In genomic region chr5:141189131-141189530, GRCh38 we compare ENCODE assay signal across 3 cellular contexts. TPM values are rescaled to one million over a fixed set of nuclear protein-coding genes. Genes with fewer than 3 reads are reported as not detected.
"Had no signal": no experiment of that assay in that cellular context is flagged by ENCODE, and none has a peak within 500 bp of the region (broad histone marks: within the 10 kb centered on the region; RNA-seq: fewer than 3 reads in every experiment).

No MANE protein-coding gene starts in this region.

RNA-seq across cellular contexts. Expression of gene PCDHB10, which starts 3.0 kb away (rescaled TPM):
- total RNA-seq: mononuclear cell had no signal

RNA-seq across cellular contexts. Expression of gene PCDHB16, which starts 6.9 kb away (rescaled TPM):
- total RNA-seq: mononuclear cell had no signal

RNA-seq across cellular contexts. Expression of gene PCDHB11, which starts 10.3 kb away (rescaled TPM):
- total RNA-seq: mononuclear cell; naive thymus-derived CD4-positive, alpha-beta T cell had no signal

RNA-seq across cellular contexts. Expression of gene PCDHB8, which starts 11.5 kb away (rescaled TPM):
- total RNA-seq: left lobe of liver; mononuclear cell; naive thymus-derived CD4-positive, alpha-beta T cell had no signal
